Comparison of ENCODE assay signal across 12 cellular contexts in genomic region chr6:120876405-120876804, GRCh38.
A peak's percentile ranks its signal among the peaks of the same experiment; 100 is the strongest.
DNase-seq lines count a peak whose midpoint lies in the region; ATAC-seq lines count a peak whose summit lies in the region.
"Had no signal": no experiment of that assay in that cellular context is flagged by ENCODE, and none has a peak within 500 bp of the region (broad histone marks: within the 10 kb centered on the region; RNA-seq: fewer than 3 reads in every experiment).

No MANE protein-coding gene starts in this region.

- DNase-seq in cerebellar cortex (ENCODE audit: low spot score) = no peak
- no peak for DNase-seq in NCI-H2107 (lab: John Stamatoyannopoulos, UW)
- DNase-seq in central memory CD4-positive, alpha-beta T cell = no peak
- no peak for DNase-seq in stimulated activated CD4-positive, alpha-beta T cell treated with anti-CD3 and anti-CD28 coated beads, Interleukin-4, amount 100 ng/mL, for 24 hours
- DNase-seq: activated gamma-delta T cell; CD4-positive, alpha-beta T cell; midbrain had no signal

- peak; percentile 59 for ATAC-seq in GM18499 (IDR thresholded peaks at IDR 0.05; ENCODE audit: insufficient read depth, unreplicated experiment)
- peak; percentile 51 for ATAC-seq in GM19467 (IDR thresholded peaks at IDR 0.05; ENCODE audit: unreplicated experiment)
- ATAC-seq in HG02885 (IDR thresholded peaks at IDR 0.05; ENCODE audit: poor library complexity, unreplicated experiment) = peak; percentile 55
- peak; percentile 59 for ATAC-seq in HG03571 (IDR thresholded peaks at IDR 0.05; ENCODE audit: unreplicated experiment)
- ATAC-seq: SK-N-SH treated with all-trans-retinoic acid at 6 μM for 48 hours had no signal
